In the genomic region with DNA sequence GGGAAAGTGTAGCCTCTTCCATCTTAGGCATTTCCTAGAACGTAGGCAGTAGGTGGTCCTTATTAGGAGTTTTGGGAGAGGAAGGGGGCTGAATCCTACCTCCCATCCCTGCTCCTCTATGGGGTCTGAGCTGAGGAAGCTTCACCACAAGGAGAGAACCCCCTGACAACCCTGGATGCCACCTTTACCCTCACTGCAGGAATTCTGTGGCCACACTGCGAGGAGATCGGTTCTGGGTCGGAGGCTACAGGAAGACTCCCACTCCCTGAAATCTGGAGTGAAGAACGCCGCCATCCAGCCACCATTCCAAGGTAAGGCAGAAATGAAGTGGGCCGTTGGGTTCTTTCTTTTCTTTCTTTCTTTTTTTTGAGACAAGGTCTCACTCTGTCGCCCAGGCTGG, we compare ENCODE assay signal across 14 cellular contexts. TPM values are rescaled to one million over a fixed set of nuclear protein-coding genes. Genes with fewer than 3 reads are reported as not detected.
DNase-seq lines count a peak whose midpoint lies in the region; ATAC-seq lines count a peak whose summit lies in the region.
"Had no signal": no experiment of that assay in that cellular context is flagged by ENCODE, and none has a peak within 500 bp of the region (broad histone marks: within the 10 kb centered on the region; RNA-seq: fewer than 3 reads in every experiment).

No MANE protein-coding gene starts in this region.

- H3K27ac Mint-ChIP-seq in T-helper 1 cell treated with Interleukin-12 subunit alpha and Interleukin-12 subunit beta and Interleukin-4 antibody, amounts not matched to agents 30 μg/mL and 1 μg/mL, for 36 hours: peak overlapping the region; percentile 98
- H3K27ac Mint-ChIP-seq in activated CD8-positive, alpha-beta memory T cell treated with anti-CD3 and anti-CD28 coated beads, Interleukin-2, amount 10 ng/mL, durations not matched to agents 7 days and 5 days: peak overlapping the region; percentile 100
- peak overlapping the region in 5 of 6 donors; percentile 18 to 90 (median 70) for H3K27ac Mint-ChIP-seq in naive B cell
- H3K27ac Mint-ChIP-seq: nephron had no signal

- no peak for ATAC-seq in activated CD8-positive, alpha-beta memory T cell treated with anti-CD3 and anti-CD28 coated beads, Interleukin-2, amount 10 ng/mL, durations not matched to agents 7 days and 5 days
- ATAC-seq in naive B cell (ENCODE audit: low read depth in 2 of 2) (no peak), GM18520 (IDR thresholded peaks at IDR 0.05; ENCODE audit: unreplicated experiment) (no peak)

- CTCF ChIA-PET in activated CD8-positive, alpha-beta memory T cell treated with anti-CD3 and anti-CD28 coated beads, Interleukin-2, amount 10 ng/mL, durations not matched to agents 7 days and 5 days (lab: Charles Lee): no interaction called here

- H3K4me1 Mint-ChIP-seq in T-helper 1 cell treated with Interleukin-12 subunit alpha and Interleukin-12 subunit beta and Interleukin-4 antibody, amounts not matched to agents 30 μg/mL and 1 μg/mL, for 36 hours (ENCODE audit: low read depth): peaks cover 58% of the 10 kb centered on the region
- peaks cover 78% of the 10 kb centered on the region for H3K4me1 Mint-ChIP-seq in activated CD8-positive, alpha-beta memory T cell treated with anti-CD3 and anti-CD28 coated beads, Interleukin-2, amount 10 ng/mL, durations not matched to agents 7 days and 5 days
- H3K4me1 Mint-ChIP-seq in naive B cell: peaks cover 49 to 81% (median 72%) of the 10 kb centered on the region in 3 donors
- H3K4me1 Mint-ChIP-seq: nephron had no signal

- DNase-seq in T-helper 1 cell (no peak), naive B cell (no peak), HK-2 (ENCODE audit: unreplicated experiment) (no peak)
- peak; percentile 38 for DNase-seq in activated CD8-positive, alpha-beta memory T cell treated with anti-CD3 and anti-CD28 coated beads, Interleukin-2, amount 10 ng/mL, durations not matched to agents 7 days and 5 days
- DNase-seq in stimulated activated CD4-positive, alpha-beta T cell treated with anti-CD3 and anti-CD28 coated beads, Interleukin-15, amount 100 ng/mL, for 24 hours: no peak
- DNase-seq: kidney, MV-4-11, right lobe of liver had no signal

- H3K4me3 Mint-ChIP-seq in T-helper 1 cell treated with Interleukin-12 subunit alpha and Interleukin-12 subunit beta and Interleukin-4 antibody, amounts not matched to agents 30 μg/mL and 1 μg/mL, for 36 hours: peak overlapping the region; percentile 96
- peak overlapping the region; percentile 87 for H3K4me3 Mint-ChIP-seq in activated CD8-positive, alpha-beta memory T cell treated with anti-CD3 and anti-CD28 coated beads, Interleukin-2, amount 10 ng/mL, durations not matched to agents 7 days and 5 days
- peak overlapping the region; percentile 91 to 98 (median 98) for H3K4me3 Mint-ChIP-seq in naive B cell

- peaks cover 58% of the 10 kb centered on the region for H3K36me3 Mint-ChIP-seq in T-helper 1 cell treated with Interleukin-12 subunit alpha and Interleukin-12 subunit beta and Interleukin-4 antibody, amounts not matched to agents 30 μg/mL and 1 μg/mL, for 36 hours (ENCODE audit: low read depth)
- H3K36me3 Mint-ChIP-seq in activated CD8-positive, alpha-beta memory T cell treated with anti-CD3 and anti-CD28 coated beads, Interleukin-2, amount 10 ng/mL, durations not matched to agents 7 days and 5 days: peaks cover 79% of the 10 kb centered on the region
- peaks cover 0 to 18% of the 10 kb centered on the region in 2 donors for H3K36me3 Mint-ChIP-seq in naive B cell

- H3K4me3 ChIP-seq in GM08714 (ENCODE audit: low read length): peak overlapping the region; percentile 96
- H3K4me3 ChIP-seq: cardiac muscle cell, SJSA1 had no signal

- no peaks in the 10 kb centered on the region for H3K27me3 Mint-ChIP-seq in T-helper 1 cell treated with Interleukin-12 subunit alpha and Interleukin-12 subunit beta and Interleukin-4 antibody, amounts not matched to agents 30 μg/mL and 1 μg/mL, for 36 hours (ENCODE audit: low read depth)
- no peaks in the 10 kb centered on the region for H3K27me3 Mint-ChIP-seq in activated CD8-positive, alpha-beta memory T cell treated with anti-CD3 and anti-CD28 coated beads, Interleukin-2, amount 10 ng/mL, durations not matched to agents 7 days and 5 days
- H3K27me3 Mint-ChIP-seq in naive B cell: no peaks in the 10 kb centered on the region

- H3K9me3 Mint-ChIP-seq in T-helper 1 cell treated with Interleukin-12 subunit alpha and Interleukin-12 subunit beta and Interleukin-4 antibody, amounts not matched to agents 30 μg/mL and 1 μg/mL, for 36 hours: no peaks in the 10 kb centered on the region
- H3K9me3 Mint-ChIP-seq in activated CD8-positive, alpha-beta memory T cell treated with anti-CD3 and anti-CD28 coated beads, Interleukin-2, amount 10 ng/mL, durations not matched to agents 7 days and 5 days (ENCODE audit: low read depth): no peaks in the 10 kb centered on the region
- H3K9me3 Mint-ChIP-seq in naive B cell: no peaks in the 10 kb centered on the region

RNA-seq across cellular contexts. Expression of a gene that starts 1.5 kb away (rescaled TPM):
- total RNA-seq in activated CD8-positive, alpha-beta memory T cell treated with anti-CD3 and anti-CD28 coated beads, Interleukin-2, amount 10 ng/mL, durations not matched to agents 7 days and 5 days: 100 to 1,000 TPM; 544 to 967 TPM
- polyA plus RNA-seq in naive B cell (ENCODE audit: low read depth in 6 of 6): 100 to 1,000 TPM in 2 of 6 donors, 10 to 100 TPM in 4; 62.0 to 119 (median 77.7) TPM
- total RNA-seq: cardiac muscle cell had no signal
- polyA plus RNA-seq: cardiac muscle cell had no signal
